8 cellular contexts compared by ENCODE assay signal in genomic region chr11:18526521-18527296, GRCh38. TPM values are rescaled to one million over a fixed set of nuclear protein-coding genes. Genes with fewer than 3 reads are reported as not detected.
DNase-seq lines count a peak whose midpoint lies in the region; ATAC-seq, FAIRE-seq and TF ChIP-seq lines count a peak whose summit lies in the region.

Gene TSG101, minus strand, starts transcription at chr11:18526942. Its CDS starts 126 bp downstream, at chr11:18526816.

- WGBS in psoas muscle, 3 donors: 0% methylated on average over 47 to 57 of the region's 57 CpGs
- under 1% methylated on average over 57 of the region's 57 CpGs for WGBS in urinary bladder

- H3K4me3 ChIP-seq in right atrium auricular region (peak within 1 kb of the TSS; percentile 97 to 98), psoas muscle (peak within 1 kb of the TSS; percentile 96), urinary bladder (ENCODE audit: low read depth, low read length) (peak within 1 kb of the TSS; percentile 96)

- H3K27ac ChIP-seq in right atrium auricular region (peak within 1 kb of the TSS; percentile 90 to 98), psoas muscle (peak within 1 kb of the TSS; percentile 99), urinary bladder (ENCODE audit: low read depth) (peak within 1 kb of the TSS; percentile 98)

- peak; percentile 88 for FAIRE-seq in GM18507 (lab: Jason Lieb, UNC)

- intact Hi-C loops in T-helper 2 cell treated with Interferon-gamma antibody and Interleukin-4, amounts not matched to agents 100 ng/mL and 5 ng/mL, for 36 hours (cut with micrococcal nuclease): loop anchor here (1.0 to 10.0 kb wide), 9 partner anchors 62 to 514 kb away; partner anchors contain the start of genes GTF2H1, HPS5, SAA2 and SAAL1
- intact Hi-C loops in psoas muscle (cut with DNase I): loop anchor here (2.0 to 10.0 kb wide), 4 partner anchors 62 to 1689 kb away; partner anchors contain the start of genes GTF2H1 (in 1 of the 2), HPS5 (in 1 of the 2) and UEVLD (in 1 of the 2)

- H3K9me3 ChIP-seq in right atrium auricular region (no peaks in the 10 kb centered on the region), psoas muscle (no peaks in the 10 kb centered on the region)

- H3K36me3 ChIP-seq in right atrium auricular region (no peaks in the 10 kb centered on the region), psoas muscle (ENCODE audit: insufficient read depth in 1 of 2, low read depth in 1 of 2) (peaks cover 0 to 43% of the 10 kb centered on the region in 2 donors), urinary bladder (ENCODE audit: insufficient read depth) (no peaks in the 10 kb centered on the region)

- H3K27me3 ChIP-seq in right atrium auricular region (no peaks in the 10 kb centered on the region), psoas muscle (ENCODE audit: insufficient read depth in 3 of 3, low read length in 2 of 3) (no peaks in the 10 kb centered on the region)

- peak; percentile 88 for DNase-seq in GM18507 (ENCODE audit: extremely low spot score, insufficient read length, low read depth)
- peak; percentile 80 to 93 for DNase-seq in NCI-H1930 (lab: John Stamatoyannopoulos, UW)
- DNase-seq in anterior cingulate cortex (lab: John Stamatoyannopoulos, UW): peak; percentile 62 to 97 (median 89)
- peak; percentile 91 for DNase-seq in right atrium auricular region (ENCODE audit: low spot score)
- DNase-seq in psoas muscle: peak; percentile 96 to 97

- ATAC-seq in HG02973 (IDR thresholded peaks at IDR 0.05; ENCODE audit: unreplicated experiment) (peak; percentile 91), psoas muscle (peak; percentile 98 to 99 (median 98))

- peaks cover 0 to 15% of the 10 kb centered on the region in 2 donors for H3K4me1 ChIP-seq in right atrium auricular region
- H3K4me1 ChIP-seq in psoas muscle: peaks cover 27% of the 10 kb centered on the region
- no peaks in the 10 kb centered on the region for H3K4me1 ChIP-seq in urinary bladder (ENCODE audit: insufficient read depth)

- TF ChIP-seq CTCF in right atrium auricular region (IDR thresholded peaks at IDR 0.05) (no peak), psoas muscle (IDR thresholded peaks at IDR 0.05) (no peak)

RNA-seq across cellular contexts. Expression of gene TSG101, which starts in this region (rescaled TPM):
- total RNA-seq in T-helper 2 cell treated with Interferon-gamma antibody and Interleukin-4, amounts not matched to agents 100 ng/mL and 5 ng/mL, for 36 hours: 42.9 and 46.6 TPM in 2 replicates
- total RNA-seq in right atrium auricular region: 100 to 1,000 TPM; 105 to 169 TPM
- total RNA-seq in psoas muscle: 100 to 1,000 TPM in 1 of 4 donors, 10 to 100 TPM in 3; 66.5 to 105 (median 76.6) TPM
- polyA plus RNA-seq in psoas muscle: 100 to 1,000 TPM in 2 of 3 donors, 10 to 100 TPM in 1; 53.2 to 143 (median 124) TPM
- 46.2 TPM for total RNA-seq in urinary bladder
- polyA plus RNA-seq in urinary bladder: 58.6 TPM

Comparison
In these comparisons a context has a peak if more than half of its experiments do, and no peak if none do; other contexts are left out.
1. Peak in every context shown above with its lines: DNase-seq, ATAC-seq, H3K4me3 ChIP-seq and H3K27ac ChIP-seq.